ENCODE assay signal across 8 cellular contexts in genomic region chr6:13924949-13925881, GRCh38. TPM values are rescaled to one million over a fixed set of nuclear protein-coding genes. Genes with fewer than 3 reads are reported as not detected.
DNase-seq lines count a peak whose midpoint lies in the region; ATAC-seq, FAIRE-seq and TF ChIP-seq lines count a peak whose summit lies in the region.

Gene RNF182 (plus strand): TSS chr6:13924952. CDS start chr6:13977120, 52,168 bp downstream.

- TF ChIP-seq CTCF in AG04450 (IDR thresholded peaks at IDR 0.05; ENCODE audit: low read depth, low read length) (no peak), tibial nerve (IDR thresholded peaks at IDR 0.05) (no peak)

- TF ChIP-seq EP300 in tibial nerve (IDR thresholded peaks at IDR 0.05) = no peak

- ATAC-seq in memory B cell (ENCODE audit: low read depth) (peak; percentile 28), HG02610 (IDR thresholded peaks at IDR 0.05; ENCODE audit: unreplicated experiment) (no peak)

- H3K27me3 Mint-ChIP-seq in memory B cell = peaks cover 30% of the 10 kb centered on the region

- no peak for FAIRE-seq in GM18507 (lab: Jason Lieb, UNC)

- CTCF ChIA-PET in AG04450 (lab: Charles Lee) = interaction anchor here (0.6 to 6.5 kb wide), 7 partner anchors 10 to 141 kb away, joined by 3 to 73 read pairs (median 6); no protein-coding TSS in a partner anchor

- H3K27ac Mint-ChIP-seq in memory B cell = peak within 1 kb of the TSS; percentile 15

- H3K27ac ChIP-seq in AG04450 (ENCODE audit: low read depth, low read length) (peak within 1 kb of the TSS; percentile 62), SJSA1 (peak within 1 kb of the TSS; percentile 50), cingulate gyrus (ENCODE audit: low read depth, low read length) (peak within 1 kb of the TSS; percentile 22), tibial nerve (peak within 1 kb of the TSS in 2 of 4 donors; percentile 48 to 52)

- DNase-seq in AG04450 (ENCODE audit: low read depth, low spot score) (no peak), GM18507 (ENCODE audit: extremely low spot score, insufficient read length, low read depth) (peak; percentile 22), SJSA1 (ENCODE audit: low read depth in 1 of 2, low spot score in 2 of 2) (peak in 1 of 2 experiments; percentile 12), memory B cell (ENCODE audit: low spot score in 2 of 2) (peak; percentile 11 to 20), tibial nerve (ENCODE audit: low spot score in 2 of 2) (no peak), SHP77 treated with DMSO at 0.1 percent for 48 hours (lab: John Stamatoyannopoulos, UW) (no peak)

- 7 to 9% methylated on average over 22 to 24 of the region's 65 CpGs for WGBS in tibial nerve, 2 donors

- peaks cover 2% of the 10 kb centered on the region for H3K9me3 Mint-ChIP-seq in memory B cell

- peaks cover 22% of the 10 kb centered on the region for H3K4me1 ChIP-seq in SJSA1 (replicated peaks)
- H3K4me1 ChIP-seq in tibial nerve = peaks cover 0 to 17% (median 5%) of the 10 kb centered on the region in 4 donors

- H3K9me3 ChIP-seq in AG04450 (ENCODE audit: control insufficient read depth, insufficient read depth, low read length) = no peaks in the 10 kb centered on the region
- no peaks in the 10 kb centered on the region for H3K9me3 ChIP-seq in SJSA1 (replicated peaks)
- no peaks in the 10 kb centered on the region for H3K9me3 ChIP-seq in tibial nerve

- H3K36me3 Mint-ChIP-seq in memory B cell = no peaks in the 10 kb centered on the region

- POLR2A ChIA-PET in AG04450 (lab: Yijun Ruan, JAX) = interaction anchor here (0.6 to 2.0 kb wide), 5 partner anchors 79 to 158 kb away, joined by 3 to 15 read pairs (median 7); no protein-coding TSS in a partner anchor

- peaks cover 13% of the 10 kb centered on the region for H3K4me1 Mint-ChIP-seq in memory B cell

- no peak for TF ChIP-seq POLR2A in tibial nerve (IDR thresholded peaks at IDR 0.05)

- peak within 1 kb of the TSS; percentile 63 for H3K4me3 ChIP-seq in AG04450 (ENCODE audit: low read depth, low read length)
- peak within 1 kb of the TSS; percentile 49 for H3K4me3 ChIP-seq in SJSA1
- H3K4me3 ChIP-seq in tibial nerve = peak within 1 kb of the TSS; percentile 22 to 59 (median 44)

- H3K36me3 ChIP-seq in SJSA1 (no peaks in the 10 kb centered on the region), tibial nerve (no peaks in the 10 kb centered on the region)

- H3K27me3 ChIP-seq in AG04450 (ENCODE audit: control insufficient read depth, insufficient read depth, low read length) (no peaks in the 10 kb centered on the region), SJSA1 (replicated peaks) (peaks cover 8% of the 10 kb centered on the region), tibial nerve (peaks cover 0 to 44% of the 10 kb centered on the region in 2 donors)

- peak within 1 kb of the TSS; percentile 83 for H3K4me3 Mint-ChIP-seq in memory B cell

RNA-seq across cellular contexts. Expression of gene RNF182, which starts in this region (rescaled TPM):
- polyA plus RNA-seq in AG04450 (2011; rRNA removed) = 11.9 and 12.4 TPM in 2 replicates
- polyA minus RNA-seq in AG04450 (2011; rRNA and poly(A)+ RNA removed) = 11.5 and 17.0 TPM in 2 replicates
- 3.1 and 7.2 TPM in 2 replicates for total RNA-seq in SJSA1 (2014; rRNA removed; shearing (Covaris generic))
- total RNA-seq in tibial nerve = 1 to 10 TPM in 1 of 4 donors, under 1 TPM in 1, not detected in 2; 0.39 to 2.1 TPM

Comparison
In these comparisons a context has a peak if more than half of its experiments do, and no peak if none do; other contexts are left out.
1. DNase-seq: peak in GM18507 (single experiment) and memory B cell (2 of 2); none in AG04450 (single experiment), tibial nerve (0 of 2) and SHP77 treated with DMSO at 0.1 percent for 48 hours (single experiment).
2. Peak in every context shown above with its lines, with median percentiles within 50 percentile points of each other: H3K4me3 ChIP-seq.